ENCODE assay signal across 1 cellular context in the genomic region with DNA sequence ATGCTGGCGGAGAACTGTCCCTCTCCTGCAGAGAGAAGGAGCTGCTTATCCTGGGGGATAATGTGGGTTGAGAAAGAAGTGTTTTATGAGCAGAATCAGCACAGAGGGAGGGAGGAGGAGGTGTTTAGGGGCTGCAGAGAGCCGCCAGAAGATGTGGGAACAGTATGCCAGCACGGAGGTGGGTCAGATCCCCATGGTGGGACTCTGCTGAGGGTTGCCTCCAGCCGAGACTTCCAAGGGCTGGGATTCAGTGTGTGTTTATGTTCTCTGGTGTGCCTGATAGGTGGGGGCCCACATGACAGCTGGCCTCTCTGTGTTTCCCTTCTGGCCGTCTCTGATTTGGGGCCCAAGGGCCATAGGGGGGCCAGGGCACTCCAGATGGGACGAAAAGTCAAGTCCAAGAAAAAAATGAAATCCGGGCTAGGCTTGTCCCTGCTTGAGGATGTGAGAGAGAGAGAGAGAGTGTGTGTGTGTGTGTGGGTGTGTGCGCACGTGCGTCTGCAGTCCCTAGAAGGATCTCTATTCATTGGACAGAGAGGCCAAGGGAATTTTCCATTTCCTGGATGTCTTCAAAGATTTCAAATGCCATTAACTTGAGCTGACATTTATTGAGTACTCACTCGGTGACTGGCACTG.
TF ChIP-seq lines count a peak whose summit lies in the region.

No MANE protein-coding gene starts in this region.

TF ChIP-seq in WTC11, 78 proteins besides CTCF, POLR2A, EP300 and RAD21 (continued from another document):
- TF ChIP-seq ZNF219 (CRISPR knock-in tag; IDR thresholded peaks at IDR 0.05; ENCODE audit: borderline replicate concordance) (no peak), OVOL2 (CRISPR knock-in tag; IDR thresholded peaks at IDR 0.05; ENCODE audit: borderline replicate concordance) (no peak), NFYB (CRISPR knock-in tag; conservative IDR thresholded peaks at IDR 0.05; ENCODE audit: low read depth) (no peak)
- TF ChIP-seq, protein P1, sequence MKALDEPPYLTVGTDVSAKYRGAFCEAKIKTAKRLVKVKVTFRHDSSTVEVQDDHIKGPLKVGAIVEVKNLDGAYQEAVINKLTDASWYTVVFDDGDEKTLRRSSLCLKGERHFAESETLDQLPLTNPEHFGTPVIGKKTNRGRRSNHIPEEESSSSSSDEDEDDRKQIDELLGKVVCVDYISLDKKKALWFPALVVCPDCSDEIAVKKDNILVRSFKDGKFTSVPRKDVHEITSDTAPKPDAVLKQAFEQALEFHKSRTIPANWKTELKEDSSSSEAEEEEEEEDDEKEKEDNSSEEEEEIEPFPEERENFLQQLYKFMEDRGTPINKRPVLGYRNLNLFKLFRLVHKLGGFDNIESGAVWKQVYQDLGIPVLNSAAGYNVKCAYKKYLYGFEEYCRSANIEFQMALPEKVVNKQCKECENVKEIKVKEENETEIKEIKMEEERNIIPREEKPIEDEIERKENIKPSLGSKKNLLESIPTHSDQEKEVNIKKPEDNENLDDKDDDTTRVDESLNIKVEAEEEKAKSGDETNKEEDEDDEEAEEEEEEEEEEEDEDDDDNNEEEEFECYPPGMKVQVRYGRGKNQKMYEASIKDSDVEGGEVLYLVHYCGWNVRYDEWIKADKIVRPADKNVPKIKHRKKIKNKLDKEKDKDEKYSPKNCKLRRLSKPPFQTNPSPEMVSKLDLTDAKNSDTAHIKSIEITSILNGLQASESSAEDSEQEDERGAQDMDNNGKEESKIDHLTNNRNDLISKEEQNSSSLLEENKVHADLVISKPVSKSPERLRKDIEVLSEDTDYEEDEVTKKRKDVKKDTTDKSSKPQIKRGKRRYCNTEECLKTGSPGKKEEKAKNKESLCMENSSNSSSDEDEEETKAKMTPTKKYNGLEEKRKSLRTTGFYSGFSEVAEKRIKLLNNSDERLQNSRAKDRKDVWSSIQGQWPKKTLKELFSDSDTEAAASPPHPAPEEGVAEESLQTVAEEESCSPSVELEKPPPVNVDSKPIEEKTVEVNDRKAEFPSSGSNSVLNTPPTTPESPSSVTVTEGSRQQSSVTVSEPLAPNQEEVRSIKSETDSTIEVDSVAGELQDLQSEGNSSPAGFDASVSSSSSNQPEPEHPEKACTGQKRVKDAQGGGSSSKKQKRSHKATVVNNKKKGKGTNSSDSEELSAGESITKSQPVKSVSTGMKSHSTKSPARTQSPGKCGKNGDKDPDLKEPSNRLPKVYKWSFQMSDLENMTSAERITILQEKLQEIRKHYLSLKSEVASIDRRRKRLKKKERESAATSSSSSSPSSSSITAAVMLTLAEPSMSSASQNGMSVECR (CRISPR knock-in tag; IDR thresholded peaks at IDR 0.05; ENCODE audit: borderline replicate concordance) = no peak
- TF ChIP-seq, protein P2, sequence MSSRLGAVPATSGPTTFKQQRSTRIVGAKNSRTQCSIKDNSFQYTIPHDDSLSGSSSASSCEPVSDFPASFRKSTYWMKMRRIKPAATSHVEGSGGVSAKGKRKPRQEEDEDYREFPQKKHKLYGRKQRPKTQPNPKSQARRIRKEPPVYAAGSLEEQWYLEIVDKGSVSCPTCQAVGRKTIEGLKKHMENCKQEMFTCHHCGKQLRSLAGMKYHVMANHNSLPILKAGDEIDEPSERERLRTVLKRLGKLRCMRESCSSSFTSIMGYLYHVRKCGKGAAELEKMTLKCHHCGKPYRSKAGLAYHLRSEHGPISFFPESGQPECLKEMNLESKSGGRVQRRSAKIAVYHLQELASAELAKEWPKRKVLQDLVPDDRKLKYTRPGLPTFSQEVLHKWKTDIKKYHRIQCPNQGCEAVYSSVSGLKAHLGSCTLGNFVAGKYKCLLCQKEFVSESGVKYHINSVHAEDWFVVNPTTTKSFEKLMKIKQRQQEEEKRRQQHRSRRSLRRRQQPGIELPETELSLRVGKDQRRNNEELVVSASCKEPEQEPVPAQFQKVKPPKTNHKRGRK (CRISPR knock-in tag; IDR thresholded peaks at IDR 0.05; ENCODE audit: borderline replicate concordance) = no peak
- TF ChIP-seq, protein P3, sequence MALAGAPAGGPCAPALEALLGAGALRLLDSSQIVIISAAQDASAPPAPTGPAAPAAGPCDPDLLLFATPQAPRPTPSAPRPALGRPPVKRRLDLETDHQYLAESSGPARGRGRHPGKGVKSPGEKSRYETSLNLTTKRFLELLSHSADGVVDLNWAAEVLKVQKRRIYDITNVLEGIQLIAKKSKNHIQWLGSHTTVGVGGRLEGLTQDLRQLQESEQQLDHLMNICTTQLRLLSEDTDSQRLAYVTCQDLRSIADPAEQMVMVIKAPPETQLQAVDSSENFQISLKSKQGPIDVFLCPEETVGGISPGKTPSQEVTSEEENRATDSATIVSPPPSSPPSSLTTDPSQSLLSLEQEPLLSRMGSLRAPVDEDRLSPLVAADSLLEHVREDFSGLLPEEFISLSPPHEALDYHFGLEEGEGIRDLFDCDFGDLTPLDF (CRISPR knock-in tag; IDR thresholded peaks at IDR 0.05) = no peak
- TF ChIP-seq, protein P4, sequence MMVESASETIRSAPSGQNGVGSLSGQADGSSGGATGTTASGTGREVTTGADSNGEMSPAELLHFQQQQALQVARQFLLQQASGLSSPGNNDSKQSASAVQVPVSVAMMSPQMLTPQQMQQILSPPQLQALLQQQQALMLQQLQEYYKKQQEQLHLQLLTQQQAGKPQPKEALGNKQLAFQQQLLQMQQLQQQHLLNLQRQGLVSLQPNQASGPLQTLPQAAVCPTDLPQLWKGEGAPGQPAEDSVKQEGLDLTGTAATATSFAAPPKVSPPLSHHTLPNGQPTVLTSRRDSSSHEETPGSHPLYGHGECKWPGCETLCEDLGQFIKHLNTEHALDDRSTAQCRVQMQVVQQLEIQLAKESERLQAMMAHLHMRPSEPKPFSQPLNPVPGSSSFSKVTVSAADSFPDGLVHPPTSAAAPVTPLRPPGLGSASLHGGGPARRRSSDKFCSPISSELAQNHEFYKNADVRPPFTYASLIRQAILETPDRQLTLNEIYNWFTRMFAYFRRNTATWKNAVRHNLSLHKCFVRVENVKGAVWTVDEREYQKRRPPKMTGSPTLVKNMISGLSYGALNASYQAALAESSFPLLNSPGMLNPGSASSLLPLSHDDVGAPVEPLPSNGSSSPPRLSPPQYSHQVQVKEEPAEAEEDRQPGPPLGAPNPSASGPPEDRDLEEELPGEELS (CRISPR knock-in tag; IDR thresholded peaks at IDR 0.05) = no peak
TF ChIP-seq in WTC11: peak in this region for 0.
